ENCODE assay signal across 8 cellular contexts in genomic region chr3:42804831-42805821, GRCh38. TPM values are rescaled to one million over a fixed set of nuclear protein-coding genes. Genes with fewer than 3 reads are reported as not detected.
A peak's percentile ranks its signal among the peaks of the same experiment; 100 is the strongest.
DNase-seq lines count a peak whose midpoint lies in the region; ATAC-seq, FAIRE-seq and TF ChIP-seq lines count a peak whose summit lies in the region.

No MANE protein-coding gene starts in this region.

- H4K8ac ChIP-seq in mesendoderm (ENCODE audit: low read depth, low read length), result no peak overlapping the region

- no peak overlapping the region for H3K27ac ChIP-seq in ectodermal cell (ENCODE audit: insufficient read depth, low read depth, low read length, poor library complexity, severe bottlenecking)
- peak overlapping the region; percentile 73 for H3K27ac ChIP-seq in mesendoderm (ENCODE audit: low read depth, low read length)
- H3K27ac ChIP-seq in upper lobe of right lung, result peak overlapping the region; percentile 92

- FAIRE-seq in GM19239 (lab: Jason Lieb, UNC), result peak; percentile 14

- no peak overlapping the region for H2BK120ac ChIP-seq in mesendoderm (ENCODE audit: low read depth, low read length)

- POLR2A ChIA-PET in AG04449 (lab: Yijun Ruan, JAX), result interaction anchor here (1.1 kb wide), 1 partner anchor 12 kb away, joined by 3 read pairs; no protein-coding TSS in a partner anchor

- H3K36me3 ChIP-seq in ectodermal cell (ENCODE audit: control insufficient read depth, insufficient read depth, low read length), result no peaks in the 10 kb centered on the region
- H3K36me3 ChIP-seq in mesendoderm (ENCODE audit: control insufficient read depth, insufficient read depth, low read length), result no peaks in the 10 kb centered on the region
- no peaks in the 10 kb centered on the region for H3K36me3 ChIP-seq in upper lobe of right lung

- peak overlapping the region; percentile 83 for H2BK5ac ChIP-seq in mesendoderm (ENCODE audit: low read length)

- no peak overlapping the region for H3K23ac ChIP-seq in mesendoderm (ENCODE audit: low read length)

- peak overlapping the region; percentile 81 for H3K4ac ChIP-seq in mesendoderm (ENCODE audit: low read depth, low read length)

- CTCF ChIA-PET in AG04449 (lab: Yijun Ruan, JAX), result interaction anchor here (0.9 to 2.1 kb wide), 4 partner anchors 11 to 36 kb away, joined by 3 to 7 read pairs (median 4); no protein-coding TSS in a partner anchor

- peak overlapping the region; percentile 95 for H3K56ac ChIP-seq in mesendoderm (ENCODE audit: low read length)

- peak overlapping the region; percentile 42 for H3K4me2 ChIP-seq in mesendoderm (ENCODE audit: low read length)

- H3K27me3 ChIP-seq in ectodermal cell (ENCODE audit: control insufficient read depth, insufficient read depth, low read length, poor library complexity, severe bottlenecking) (peaks cover 25% of the 10 kb centered on the region), mesendoderm (ENCODE audit: insufficient read depth, low read length, poor library complexity) (no peaks in the 10 kb centered on the region), upper lobe of right lung (no peaks in the 10 kb centered on the region)

- peak; percentile 1 for ATAC-seq in upper lobe of right lung

- no peak for TF ChIP-seq CTCF in AG04449 (IDR thresholded peaks at IDR 0.05; ENCODE audit: insufficient read depth, low read length, missing control alignments)
- no peak for TF ChIP-seq CTCF in upper lobe of right lung (IDR thresholded peaks at IDR 0.05)

- no peaks in the 10 kb centered on the region for H3K9me3 ChIP-seq in ectodermal cell (ENCODE audit: control insufficient read depth, low read length)
- H3K9me3 ChIP-seq in upper lobe of right lung, result no peaks in the 10 kb centered on the region

- WGBS in ectodermal cell, 2 experiments, result 11 to 14% methylated on average over 36 of the region's 36 CpGs
- WGBS in mesendoderm (ENCODE audit: extremely low coverage, insufficient coverage, low lambda C conversion rate), result no CpG with 5 or more reads among the region's 36 CpGs

- peaks cover 29% of the 10 kb centered on the region for H3K79me2 ChIP-seq in mesendoderm (ENCODE audit: control insufficient read depth, insufficient read depth, low read length)

- no peak overlapping the region for H2AK5ac ChIP-seq in mesendoderm (ENCODE audit: low read length)

- intact Hi-C loops in upper lobe of right lung (cut with DNase I), result no loop called here

- peak overlapping the region; percentile 94 for H3K9ac ChIP-seq in mesendoderm (ENCODE audit: low read length)

- DNase-seq in AG04449 (ENCODE audit: low read depth, low spot score), result no peak
- DNase-seq in GM19239 (ENCODE audit: insufficient read length, low spot score), result no peak
- DNase-seq in NCI-H69 (lab: John Stamatoyannopoulos, UW), result peak; percentile 56
- peak; percentile 83 for DNase-seq in mesendoderm
- peak; percentile 70 for DNase-seq in upper lobe of right lung
- DNase-seq in H4 (ENCODE audit: low spot score), result no peak
- no peak for DNase-seq in MV-4-11 (lab: John Stamatoyannopoulos, UW)

- H3K4me1 ChIP-seq in ectodermal cell (ENCODE audit: control insufficient read depth, insufficient read depth, low read length) (peaks cover 4% of the 10 kb centered on the region), mesendoderm (ENCODE audit: control insufficient read depth, low read depth, low read length) (peaks cover 4% of the 10 kb centered on the region), upper lobe of right lung (peaks cover 32% of the 10 kb centered on the region)

- H4K5ac ChIP-seq in mesendoderm (ENCODE audit: low read length), result no peak overlapping the region

- H3K18ac ChIP-seq in mesendoderm (ENCODE audit: low read length), result peak overlapping the region; percentile 93

- H3K79me1 ChIP-seq in mesendoderm (ENCODE audit: low read length), result peaks cover 12% of the 10 kb centered on the region

- no peak overlapping the region for H2BK15ac ChIP-seq in mesendoderm (replicated peaks; ENCODE audit: low read depth)

- H3K4me3 ChIP-seq in AG04449 (ENCODE audit: low read depth, low read length) (peak overlapping the region; percentile 80), ectodermal cell (ENCODE audit: insufficient read depth, low read depth, low read length) (peak overlapping the region; percentile 84), mesendoderm (ENCODE audit: low read length) (peak overlapping the region; percentile 69), upper lobe of right lung (peak overlapping the region; percentile 89)

RNA-seq across cellular contexts. Expression of gene HIGD1A, which starts 0.8 kb away (rescaled TPM):
- 116 TPM for polyA plus RNA-seq in ectodermal cell (2013, experiment 1 of 4)
- 125 TPM for polyA plus RNA-seq in ectodermal cell (2013, experiment 2 of 4)
- polyA plus RNA-seq in ectodermal cell (2013, experiment 3 of 4), result 102 TPM
- 110 TPM for polyA plus RNA-seq in ectodermal cell (2013, experiment 4 of 4)
- 244 TPM for polyA plus RNA-seq in mesendoderm (2013, experiment 1 of 2)
- polyA plus RNA-seq in mesendoderm (2013, experiment 2 of 2), result 237 TPM
- 79.7 TPM for total RNA-seq in upper lobe of right lung
- 134 and 182 TPM in 2 replicates for total RNA-seq in H4 (2014; rRNA removed; shearing (Covaris generic))

RNA-seq across cellular contexts. Expression of gene ACKR2, which starts 4.1 kb away (rescaled TPM):
- not detected for polyA plus RNA-seq in ectodermal cell (2013, experiment 1 of 4)
- polyA plus RNA-seq in ectodermal cell (2013, experiment 2 of 4), result 0.30 TPM
- not detected for polyA plus RNA-seq in ectodermal cell (2013, experiment 3 of 4)
- 0.16 TPM for polyA plus RNA-seq in ectodermal cell (2013, experiment 4 of 4)
- 0.27 TPM for polyA plus RNA-seq in mesendoderm (2013, experiment 1 of 2)
- polyA plus RNA-seq in mesendoderm (2013, experiment 2 of 2), result 0.27 TPM
- 5.2 TPM for total RNA-seq in upper lobe of right lung
- total RNA-seq in H4 (2014; rRNA removed; shearing (Covaris generic)), result not detected in 2 replicates

RNA-seq across cellular contexts. Expression of gene CCDC13, which starts 32.1 kb away (rescaled TPM):
- polyA plus RNA-seq in ectodermal cell (2013, experiment 1 of 4), result 1.6 TPM
- polyA plus RNA-seq in ectodermal cell (2013, experiment 2 of 4), result 1.1 TPM
- polyA plus RNA-seq in ectodermal cell (2013, experiment 3 of 4), result 1.7 TPM
- polyA plus RNA-seq in ectodermal cell (2013, experiment 4 of 4), result 1.2 TPM
- 0.20 TPM for polyA plus RNA-seq in mesendoderm (2013, experiment 1 of 2)
- polyA plus RNA-seq in mesendoderm (2013, experiment 2 of 2), result 0.20 TPM
- total RNA-seq in upper lobe of right lung, result 0.87 TPM
- not detected in 2 replicates for total RNA-seq in H4 (2014; rRNA removed; shearing (Covaris generic))

Comparison
In these comparisons a context has a peak if more than half of its experiments do, and no peak if none do; other contexts are left out.
1. DNase-seq: peak in NCI-H69 (single experiment), mesendoderm (single experiment) and upper lobe of right lung (single experiment); none in AG04449 (single experiment), GM19239 (single experiment), H4 (single experiment) and MV-4-11 (single experiment).
2. Peak in every context shown above with its lines, with median percentiles within 50 percentile points of each other: H3K4me3 ChIP-seq.